Comparison of ENCODE assay signal across 1 cellular context in the genomic region with DNA sequence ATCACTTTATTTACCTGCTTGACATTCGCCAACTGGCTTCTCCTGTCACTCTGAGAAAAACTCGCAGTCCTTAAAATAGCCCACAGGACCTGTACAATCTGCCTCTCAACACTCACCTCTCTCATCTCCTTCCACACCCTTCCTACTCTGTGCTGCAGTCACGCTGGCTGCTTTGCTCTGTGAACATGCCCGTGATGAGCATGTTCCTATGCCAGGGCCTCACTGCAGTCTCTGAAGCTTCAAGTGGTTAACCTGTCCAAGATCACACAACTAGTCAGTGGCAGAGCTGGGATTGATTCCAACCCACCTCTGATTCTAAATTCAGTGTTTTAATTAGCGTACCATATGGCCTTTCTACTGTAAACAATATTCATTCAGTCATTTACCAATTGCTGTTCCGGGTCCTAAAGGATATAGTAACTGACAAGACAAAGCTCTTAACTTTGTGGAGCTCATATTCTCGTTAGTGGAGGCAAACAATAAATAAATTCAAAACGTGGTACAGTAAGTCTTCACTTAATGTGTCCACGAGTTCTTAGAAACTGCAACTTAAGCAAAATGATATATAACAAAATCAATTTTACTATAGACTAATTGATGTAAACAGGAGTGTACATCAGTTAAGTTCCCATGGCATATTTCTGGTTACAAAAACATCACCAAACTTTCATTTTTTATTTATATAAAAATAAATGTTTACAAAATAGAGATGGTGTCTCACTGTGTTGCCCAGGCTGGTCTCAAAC.
TF ChIP-seq lines count a peak whose summit lies in the region.

No MANE protein-coding gene starts in this region.

TF ChIP-seq in K562, 482 proteins besides CTCF, POLR2A, EP300 and RAD21 (continued from another document):
- TF ChIP-seq, protein P1, sequence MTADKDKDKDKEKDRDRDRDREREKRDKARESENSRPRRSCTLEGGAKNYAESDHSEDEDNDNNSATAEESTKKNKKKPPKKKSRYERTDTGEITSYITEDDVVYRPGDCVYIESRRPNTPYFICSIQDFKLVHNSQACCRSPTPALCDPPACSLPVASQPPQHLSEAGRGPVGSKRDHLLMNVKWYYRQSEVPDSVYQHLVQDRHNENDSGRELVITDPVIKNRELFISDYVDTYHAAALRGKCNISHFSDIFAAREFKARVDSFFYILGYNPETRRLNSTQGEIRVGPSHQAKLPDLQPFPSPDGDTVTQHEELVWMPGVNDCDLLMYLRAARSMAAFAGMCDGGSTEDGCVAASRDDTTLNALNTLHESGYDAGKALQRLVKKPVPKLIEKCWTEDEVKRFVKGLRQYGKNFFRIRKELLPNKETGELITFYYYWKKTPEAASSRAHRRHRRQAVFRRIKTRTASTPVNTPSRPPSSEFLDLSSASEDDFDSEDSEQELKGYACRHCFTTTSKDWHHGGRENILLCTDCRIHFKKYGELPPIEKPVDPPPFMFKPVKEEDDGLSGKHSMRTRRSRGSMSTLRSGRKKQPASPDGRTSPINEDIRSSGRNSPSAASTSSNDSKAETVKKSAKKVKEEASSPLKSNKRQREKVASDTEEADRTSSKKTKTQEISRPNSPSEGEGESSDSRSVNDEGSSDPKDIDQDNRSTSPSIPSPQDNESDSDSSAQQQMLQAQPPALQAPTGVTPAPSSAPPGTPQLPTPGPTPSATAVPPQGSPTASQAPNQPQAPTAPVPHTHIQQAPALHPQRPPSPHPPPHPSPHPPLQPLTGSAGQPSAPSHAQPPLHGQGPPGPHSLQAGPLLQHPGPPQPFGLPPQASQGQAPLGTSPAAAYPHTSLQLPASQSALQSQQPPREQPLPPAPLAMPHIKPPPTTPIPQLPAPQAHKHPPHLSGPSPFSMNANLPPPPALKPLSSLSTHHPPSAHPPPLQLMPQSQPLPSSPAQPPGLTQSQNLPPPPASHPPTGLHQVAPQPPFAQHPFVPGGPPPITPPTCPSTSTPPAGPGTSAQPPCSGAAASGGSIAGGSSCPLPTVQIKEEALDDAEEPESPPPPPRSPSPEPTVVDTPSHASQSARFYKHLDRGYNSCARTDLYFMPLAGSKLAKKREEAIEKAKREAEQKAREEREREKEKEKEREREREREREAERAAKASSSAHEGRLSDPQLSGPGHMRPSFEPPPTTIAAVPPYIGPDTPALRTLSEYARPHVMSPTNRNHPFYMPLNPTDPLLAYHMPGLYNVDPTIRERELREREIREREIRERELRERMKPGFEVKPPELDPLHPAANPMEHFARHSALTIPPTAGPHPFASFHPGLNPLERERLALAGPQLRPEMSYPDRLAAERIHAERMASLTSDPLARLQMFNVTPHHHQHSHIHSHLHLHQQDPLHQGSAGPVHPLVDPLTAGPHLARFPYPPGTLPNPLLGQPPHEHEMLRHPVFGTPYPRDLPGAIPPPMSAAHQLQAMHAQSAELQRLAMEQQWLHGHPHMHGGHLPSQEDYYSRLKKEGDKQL (CRISPR knock-in tag; IDR thresholded peaks at IDR 0.05; ENCODE audit: borderline replicate concordance) = no peak
TF ChIP-seq in K562: peak in this region for 2.
